Comparison of ENCODE assay signal across 28 cellular contexts in genomic region chr2:10373931-10374330, GRCh38.
"Had no signal": no experiment of that assay in that cellular context is flagged by ENCODE, and none has a peak within 500 bp of the region (broad histone marks: within the 10 kb centered on the region; RNA-seq: fewer than 3 reads in every experiment).

No MANE protein-coding gene starts in this region.

- H3K9me3 ChIP-seq: adrenal gland, ascending aorta, thoracic aorta, upper lobe of left lung had no signal

- H3K4me3 Mint-ChIP-seq: activated CD4-positive, alpha-beta T cell treated with anti-CD3 and anti-CD28 coated beads for 36 hours; activated naive CD8-positive, alpha-beta T cell; activated T-cell treated with anti-CD3 and anti-CD28 coated beads, Interleukin-2, amount 50 U/mL, for 24 hours; neural progenitor cell; WTC11 had no signal

- H3K36me3 Mint-ChIP-seq: activated naive CD8-positive, alpha-beta T cell; neural progenitor cell; WTC11 had no signal

- H3K4me3 ChIP-seq: adrenal gland, ascending aorta, neural progenitor cell, thoracic aorta, upper lobe of left lung had no signal

- H3K27ac Mint-ChIP-seq: activated T-helper 2 cell treated with anti-CD3 and anti-CD28 coated beads, Interferon-gamma antibody, Interleukin-2, Interleukin-4, amounts not matched to agents 10 μg/mL and 5 μg/mL and 100 μg/mL, durations not matched to agents 14 hours and 24 hours and 36 hours; progenitor cell of endocrine pancreas had no signal

- H3K27ac ChIP-seq: adrenal gland, ascending aorta, brain microvascular endothelial cell, neural progenitor cell, thoracic aorta had no signal

- H3K4me1 ChIP-seq: ascending aorta had no signal

- DNase-seq: activated CD4-positive, alpha-beta T cell treated with anti-CD3 and anti-CD28 coated beads for 36 hours; activated CD4-positive, alpha-beta T cell treated with anti-CD3 and anti-CD28 coated beads, Interleukin-2, amount 50 U/mL, for 4 hours; activated CD8-positive, alpha-beta memory T cell treated with anti-CD3 and anti-CD28 coated beads for 24 hours; activated CD8-positive, alpha-beta memory T cell treated with anti-CD3 and anti-CD28 coated beads, Interleukin-2, amount 50 U/mL, for 4 hours; activated naive CD4-positive, alpha-beta T cell; activated T-cell treated with anti-CD3 and anti-CD28 coated beads, Interleukin-2, amount 50 U/mL, for 24 hours; adrenal gland; brain microvascular endothelial cell; caudate nucleus; dermis blood vessel endothelial cell; effector memory CD4-positive, alpha-beta T cell; foreskin melanocyte; islet precursor cell; left cardiac atrium; stimulated activated CD4-positive, alpha-beta T cell treated with anti-CD3 and anti-CD28 coated beads, Interleukin-2, amount 100 ng/mL, for 48 hours; stimulated activated CD8-positive, alpha-beta memory T cell treated with anti-CD3 and anti-CD28 coated beads, Interleukin-4, amount 100 ng/mL, for 48 hours; stimulated activated naive CD4-positive, alpha-beta T cell treated with Interleukin-2 at 50 U/mL for 16 hours; T-helper 1 cell; T-helper 9 cell had no signal

- H3K9ac ChIP-seq: neural progenitor cell had no signal

- H2AFZ ChIP-seq: neural progenitor cell had no signal

- H3K27me3 ChIP-seq: adrenal gland, ascending aorta, brain microvascular endothelial cell, neural progenitor cell, upper lobe of left lung had no signal

- H3K27me3 Mint-ChIP-seq: activated CD4-positive, alpha-beta T cell treated with anti-CD3 and anti-CD28 coated beads for 36 hours; activated naive CD8-positive, alpha-beta T cell; activated T-cell treated with anti-CD3 and anti-CD28 coated beads, Interleukin-2, amount 50 U/mL, for 24 hours; progenitor cell of endocrine pancreas had no signal

- H3K36me3 ChIP-seq: adrenal gland, ascending aorta, brain microvascular endothelial cell, neural progenitor cell, thoracic aorta had no signal

- H3K9me3 Mint-ChIP-seq: activated T-cell treated with anti-CD3 and anti-CD28 coated beads, Interleukin-2, amount 50 U/mL, for 24 hours; activated T-helper 2 cell treated with anti-CD3 and anti-CD28 coated beads, Interferon-gamma antibody, Interleukin-2, Interleukin-4, amounts not matched to agents 10 μg/mL and 5 μg/mL and 100 μg/mL, durations not matched to agents 14 hours and 24 hours and 36 hours; neural progenitor cell; WTC11 had no signal

- H3K4me2 ChIP-seq: neural progenitor cell had no signal

- ATAC-seq: activated CD4-positive, alpha-beta T cell treated with anti-CD3 and anti-CD28 coated beads for 36 hours; esophagus mucosa; left cardiac atrium had no signal
